In genomic region chr6:120200853-120201252, GRCh38 we compare ENCODE assay signal across 6 cellular contexts.
"Had no signal": no experiment of that assay in that cellular context is flagged by ENCODE, and none has a peak within 500 bp of the region (broad histone marks: within the 10 kb centered on the region; RNA-seq: fewer than 3 reads in every experiment).

No MANE protein-coding gene starts in this region.

- H3K4me3 Mint-ChIP-seq: H9, IgD-negative memory B cell had no signal

- H3K4me3 ChIP-seq: GM23248 had no signal

- H3K4me1 Mint-ChIP-seq: IgD-negative memory B cell had no signal

- H3K27ac Mint-ChIP-seq: IgD-negative memory B cell had no signal

- H2AFZ ChIP-seq: GM23248 had no signal

- DNase-seq: GM23248, H9, HCEC 1CT, KBM-7 had no signal

- H3K27me3 Mint-ChIP-seq: IgD-negative memory B cell had no signal

- H3K4me2 ChIP-seq: KMS-11 had no signal

- H3K27ac ChIP-seq: GM23248, KMS-11 had no signal

- H3K9me3 Mint-ChIP-seq: H9, IgD-negative memory B cell had no signal

- H3K36me3 Mint-ChIP-seq: IgD-negative memory B cell had no signal
